ENCODE assay signal across 2 cellular contexts in genomic region chr17:4953461-4953961, GRCh38.
A peak's percentile ranks its signal among the peaks of the same experiment; 100 is the strongest.
TF ChIP-seq lines count a peak whose summit lies in the region.

No MANE protein-coding gene starts in this region.

TF ChIP-seq in SK-N-SH, 30 proteins besides CTCF, POLR2A, EP300 and RAD21:
- TF ChIP-seq, protein P1, sequence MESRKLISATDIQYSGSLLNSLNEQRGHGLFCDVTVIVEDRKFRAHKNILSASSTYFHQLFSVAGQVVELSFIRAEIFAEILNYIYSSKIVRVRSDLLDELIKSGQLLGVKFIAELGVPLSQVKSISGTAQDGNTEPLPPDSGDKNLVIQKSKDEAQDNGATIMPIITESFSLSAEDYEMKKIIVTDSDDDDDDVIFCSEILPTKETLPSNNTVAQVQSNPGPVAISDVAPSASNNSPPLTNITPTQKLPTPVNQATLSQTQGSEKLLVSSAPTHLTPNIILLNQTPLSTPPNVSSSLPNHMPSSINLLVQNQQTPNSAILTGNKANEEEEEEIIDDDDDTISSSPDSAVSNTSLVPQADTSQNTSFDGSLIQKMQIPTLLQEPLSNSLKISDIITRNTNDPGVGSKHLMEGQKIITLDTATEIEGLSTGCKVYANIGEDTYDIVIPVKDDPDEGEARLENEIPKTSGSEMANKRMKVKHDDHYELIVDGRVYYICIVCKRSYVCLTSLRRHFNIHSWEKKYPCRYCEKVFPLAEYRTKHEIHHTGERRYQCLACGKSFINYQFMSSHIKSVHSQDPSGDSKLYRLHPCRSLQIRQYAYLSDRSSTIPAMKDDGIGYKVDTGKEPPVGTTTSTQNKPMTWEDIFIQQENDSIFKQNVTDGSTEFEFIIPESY (IDR thresholded peaks at IDR 0.05; ENCODE audit: borderline replicate concordance, low read depth) = no peak
- TF ChIP-seq MEF2A (IDR thresholded peaks at IDR 0.05; ENCODE audit: borderline replicate concordance, low read depth) = no peak
- no peak for TF ChIP-seq TEAD4 (IDR thresholded peaks at IDR 0.05; ENCODE audit: borderline replicate concordance, insufficient read depth)
- 0 out of 2 replicates have a peak, but pooled peaks have one; percentile 3 for TF ChIP-seq FOSL2 (IDR thresholded peaks at IDR 0.05; ENCODE audit: borderline replicate concordance, low read depth)
- no peak for TF ChIP-seq NFIC (IDR thresholded peaks at IDR 0.05; ENCODE audit: borderline replicate concordance)
- TF ChIP-seq, protein P2, sequence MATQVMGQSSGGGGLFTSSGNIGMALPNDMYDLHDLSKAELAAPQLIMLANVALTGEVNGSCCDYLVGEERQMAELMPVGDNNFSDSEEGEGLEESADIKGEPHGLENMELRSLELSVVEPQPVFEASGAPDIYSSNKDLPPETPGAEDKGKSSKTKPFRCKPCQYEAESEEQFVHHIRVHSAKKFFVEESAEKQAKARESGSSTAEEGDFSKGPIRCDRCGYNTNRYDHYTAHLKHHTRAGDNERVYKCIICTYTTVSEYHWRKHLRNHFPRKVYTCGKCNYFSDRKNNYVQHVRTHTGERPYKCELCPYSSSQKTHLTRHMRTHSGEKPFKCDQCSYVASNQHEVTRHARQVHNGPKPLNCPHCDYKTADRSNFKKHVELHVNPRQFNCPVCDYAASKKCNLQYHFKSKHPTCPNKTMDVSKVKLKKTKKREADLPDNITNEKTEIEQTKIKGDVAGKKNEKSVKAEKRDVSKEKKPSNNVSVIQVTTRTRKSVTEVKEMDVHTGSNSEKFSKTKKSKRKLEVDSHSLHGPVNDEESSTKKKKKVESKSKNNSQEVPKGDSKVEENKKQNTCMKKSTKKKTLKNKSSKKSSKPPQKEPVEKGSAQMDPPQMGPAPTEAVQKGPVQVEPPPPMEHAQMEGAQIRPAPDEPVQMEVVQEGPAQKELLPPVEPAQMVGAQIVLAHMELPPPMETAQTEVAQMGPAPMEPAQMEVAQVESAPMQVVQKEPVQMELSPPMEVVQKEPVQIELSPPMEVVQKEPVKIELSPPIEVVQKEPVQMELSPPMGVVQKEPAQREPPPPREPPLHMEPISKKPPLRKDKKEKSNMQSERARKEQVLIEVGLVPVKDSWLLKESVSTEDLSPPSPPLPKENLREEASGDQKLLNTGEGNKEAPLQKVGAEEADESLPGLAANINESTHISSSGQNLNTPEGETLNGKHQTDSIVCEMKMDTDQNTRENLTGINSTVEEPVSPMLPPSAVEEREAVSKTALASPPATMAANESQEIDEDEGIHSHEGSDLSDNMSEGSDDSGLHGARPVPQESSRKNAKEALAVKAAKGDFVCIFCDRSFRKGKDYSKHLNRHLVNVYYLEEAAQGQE (IDR thresholded peaks at IDR 0.05; ENCODE audit: low read depth, low read length) = no peak
- TF ChIP-seq POLR2AphosphoS5 (IDR thresholded peaks at IDR 0.05; ENCODE audit: low read depth, low read length) = no peak
- no peak for TF ChIP-seq RCOR1 (IDR thresholded peaks at IDR 0.05; ENCODE audit: low read length)
- no peak for TF ChIP-seq RXRA (IDR thresholded peaks at IDR 0.05; ENCODE audit: borderline replicate concordance, low read depth)
- peak; percentile 30; the same call in 1 of the 2 replicates for TF ChIP-seq TCF12 (IDR thresholded peaks at IDR 0.05)
- TF ChIP-seq CHD2 (IDR thresholded peaks at IDR 0.05; ENCODE audit: low read length, partially characterized antibody) = no peak
- no peak for TF ChIP-seq GABPA (IDR thresholded peaks at IDR 0.05; ENCODE audit: low read depth)
- no peak for TF ChIP-seq SMC3 (IDR thresholded peaks at IDR 0.05; ENCODE audit: low read depth, low read length)
- no peak for TF ChIP-seq USF1 (IDR thresholded peaks at IDR 0.05; ENCODE audit: borderline replicate concordance, low read depth)
- TF ChIP-seq ELF1 (IDR thresholded peaks at IDR 0.05) = no peak
- no peak for TF ChIP-seq GATA2 (CRISPR knock-in tag; IDR thresholded peaks at IDR 0.05)
- TF ChIP-seq, protein P3, sequence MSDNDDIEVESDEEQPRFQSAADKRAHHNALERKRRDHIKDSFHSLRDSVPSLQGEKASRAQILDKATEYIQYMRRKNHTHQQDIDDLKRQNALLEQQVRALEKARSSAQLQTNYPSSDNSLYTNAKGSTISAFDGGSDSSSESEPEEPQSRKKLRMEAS (IDR thresholded peaks at IDR 0.05; ENCODE audit: low read depth) = 0 out of 2 replicates have a peak, but pooled peaks have one; percentile 23
- TF ChIP-seq SIN3A (IDR thresholded peaks at IDR 0.05; ENCODE audit: borderline replicate concordance, low read depth, low read length) = 0 out of 2 replicates have a peak, but pooled peaks have one; percentile 30
- TF ChIP-seq MXI1 (IDR thresholded peaks at IDR 0.05; ENCODE audit: low read depth, low read length) = no peak

TF ChIP-seq in SK-N-SH treated with all-trans-retinoic acid at 6 μM for 48 hours, 23 proteins besides CTCF, POLR2A, EP300 and RAD21 (continued from another document):
- TF ChIP-seq TSHZ2 (CRISPR knock-in tag; IDR thresholded peaks at IDR 0.05) (no peak), BACH2 (CRISPR knock-in tag; IDR thresholded peaks at IDR 0.05; ENCODE audit: borderline replicate concordance) (no peak), CSDC2 (CRISPR knock-in tag; IDR thresholded peaks at IDR 0.05) (no peak), TCF4 (CRISPR knock-in tag; IDR thresholded peaks at IDR 0.05; ENCODE audit: borderline replicate concordance) (no peak), GLIS3 (CRISPR knock-in tag; IDR thresholded peaks at IDR 0.05) (no peak), ISL1 (CRISPR knock-in tag; IDR thresholded peaks at IDR 0.05) (no peak), ZFP30 (CRISPR knock-in tag; IDR thresholded peaks at IDR 0.05) (no peak), ESRRG (CRISPR knock-in tag; IDR thresholded peaks at IDR 0.05) (no peak)
